29 cellular contexts compared by ENCODE assay signal in genomic region chr4:48862661-48863060, GRCh38.
"Had no signal": no experiment of that assay in that cellular context is flagged by ENCODE, and none has a peak within 500 bp of the region (broad histone marks: within the 10 kb centered on the region; RNA-seq: fewer than 3 reads in every experiment).

No MANE protein-coding gene starts in this region.

- H3K9ac ChIP-seq: SK-N-SH had no signal

- H3K9me3 ChIP-seq: ascending aorta, body of pancreas, SK-N-SH had no signal

- H3K4me2 ChIP-seq: SK-N-SH had no signal

- H3K4me1 ChIP-seq: ascending aorta, body of pancreas, SJCRH30 had no signal

- FAIRE-seq: bronchial epithelial cell had no signal

- H3K27me3 ChIP-seq: ascending aorta, body of pancreas, SJCRH30 had no signal

- H3K27ac ChIP-seq: ascending aorta, body of pancreas, SJCRH30, VCaP had no signal

- ATAC-seq: activated CD8-positive, alpha-beta T cell treated with anti-CD3 and anti-CD28 coated beads, Interleukin-2, amount 10 ng/mL, durations not matched to agents 7 days and 5 days; activated naive CD4-positive, alpha-beta T cell treated with anti-CD3 and anti-CD28 coated beads, Interleukin-2, amount 50 U/mL, for 72 hours; activated naive CD8-positive, alpha-beta T cell treated with anti-CD3 and anti-CD28 coated beads, Interleukin-2, amount 50 U/mL, for 24 hours; body of pancreas; Panc1; Right ventricle myocardium inferior had no signal

- DNase-seq: activated CD4-positive, alpha-beta T cell treated with anti-CD3 and anti-CD28 coated beads, Interleukin-2, amount 50 U/mL, for 1 hour; activated CD4-positive, CD25-positive, alpha-beta regulatory T cell; activated CD8-positive, alpha-beta memory T cell treated with anti-CD3 and anti-CD28 coated beads, Interleukin-2, amount 50 U/mL, for 48 hours; activated CD8-positive, alpha-beta T cell treated with anti-CD3 and anti-CD28 coated beads, Interleukin-2, amount 10 ng/mL, durations not matched to agents 7 days and 5 days; activated naive CD8-positive, alpha-beta T cell treated with anti-CD3 and anti-CD28 coated beads, Interleukin-2, amount 50 U/mL, for 24 hours; activated T-cell treated with anti-CD3 and anti-CD28 coated beads, Interleukin-2, amount 50 U/mL, for 1 hour; amniotic stem cell; body of pancreas; Kasumi-1; NCI-H1105 treated with DMSO at 0.1 percent for 48 hours; NCI-H1436 treated with DMSO at 0.1 percent for 48 hours; NCI-H187; NCI-H2081; NCI-H2171; NCI-H226; NCI-H510A; NCI-H526 treated with DMSO at 0.1 percent for 48 hours; NK-92 treated with Interleukin-12 subunit alpha and Interleukin-12 subunit beta, amount 100 ng/mL, for 24 hours; OCI-M1; RPMI8226; SJCRH30; SK-N-SH; T-helper 1 cell had no signal

- H3K4me3 ChIP-seq: ascending aorta, body of pancreas, SJCRH30 had no signal
